Comparison of ENCODE assay signal across 10 cellular contexts in genomic region chr2:217798743-217799552, GRCh38.
A peak's percentile ranks its signal among the peaks of the same experiment; 100 is the strongest.
DNase-seq lines count a peak whose midpoint lies in the region; ATAC-seq and TF ChIP-seq lines count a peak whose summit lies in the region.
"Had no signal": no experiment of that assay in that cellular context is flagged by ENCODE, and none has a peak within 500 bp of the region (broad histone marks: within the 10 kb centered on the region; RNA-seq: fewer than 3 reads in every experiment).

No MANE protein-coding gene starts in this region.

- no peak for TF ChIP-seq CTCF in progenitor cell of endocrine pancreas (IDR thresholded peaks at IDR 0.05; ENCODE audit: unreplicated experiment)

- ATAC-seq in GM18867 (IDR thresholded peaks at IDR 0.05; ENCODE audit: unreplicated experiment) (peak; percentile 48), HG03175 (IDR thresholded peaks at IDR 0.05; ENCODE audit: unreplicated experiment) (peak; percentile 72), HG02571 (IDR thresholded peaks at IDR 0.05; ENCODE audit: unreplicated experiment) (no peak)
- peak; percentile 16 for ATAC-seq in central memory CD8-positive, alpha-beta T cell (replicated peaks; ENCODE audit: extremely low read depth, poor library complexity, severe bottlenecking)

- H3K27ac Mint-ChIP-seq in central memory CD8-positive, alpha-beta T cell (ENCODE audit: low read depth), result no peak overlapping the region
- no peak overlapping the region for H3K27ac Mint-ChIP-seq in progenitor cell of endocrine pancreas
- H3K27ac Mint-ChIP-seq: activated naive CD8-positive, alpha-beta T cell had no signal

- H3K27me3 Mint-ChIP-seq in central memory CD8-positive, alpha-beta T cell, result no peaks in the 10 kb centered on the region
- H3K27me3 Mint-ChIP-seq in progenitor cell of endocrine pancreas, result peaks cover 3% of the 10 kb centered on the region
- H3K27me3 Mint-ChIP-seq: activated naive CD8-positive, alpha-beta T cell had no signal

- no peaks in the 10 kb centered on the region for H3K9me3 Mint-ChIP-seq in central memory CD8-positive, alpha-beta T cell
- H3K9me3 Mint-ChIP-seq in progenitor cell of endocrine pancreas (ENCODE audit: low read depth), result no peaks in the 10 kb centered on the region

- DNase-seq in central memory CD8-positive, alpha-beta T cell (ENCODE audit: low spot score in 2 of 2), result no peak
- DNase-seq in progenitor cell of endocrine pancreas (ENCODE audit: low spot score, unreplicated experiment) (peak; percentile 3), HAP-1 (ENCODE audit: low spot score in 2 of 2) (no peak), NCI-H748 (lab: John Stamatoyannopoulos, UW; ENCODE audit: unreplicated experiment) (no peak), NCI-H1930 (lab: John Stamatoyannopoulos, UW) (no peak)

- H3K9me3 ChIP-seq in HAP-1, result no peaks in the 10 kb centered on the region

- H3K4me1 Mint-ChIP-seq in central memory CD8-positive, alpha-beta T cell, result no peaks in the 10 kb centered on the region
- peaks cover 3% of the 10 kb centered on the region for H3K4me1 Mint-ChIP-seq in progenitor cell of endocrine pancreas (ENCODE audit: low read depth)

- in situ Hi-C loops in HAP-1 (cut with MboI; ENCODE audit: low sequenced_read_pairs), result no loop called here

- H3K4me1 ChIP-seq in HAP-1, result no peaks in the 10 kb centered on the region

- H3K36me3 Mint-ChIP-seq in central memory CD8-positive, alpha-beta T cell (ENCODE audit: insufficient read depth), result no peaks in the 10 kb centered on the region
- H3K36me3 Mint-ChIP-seq in progenitor cell of endocrine pancreas (ENCODE audit: insufficient read depth), result no peaks in the 10 kb centered on the region
- H3K36me3 Mint-ChIP-seq: activated naive CD8-positive, alpha-beta T cell had no signal

- no peaks in the 10 kb centered on the region for H3K36me3 ChIP-seq in HAP-1 (replicated peaks)

- no peak overlapping the region for H3K4me3 Mint-ChIP-seq in central memory CD8-positive, alpha-beta T cell
- no peak overlapping the region for H3K4me3 Mint-ChIP-seq in progenitor cell of endocrine pancreas (ENCODE audit: low read depth)
- H3K4me3 Mint-ChIP-seq: activated naive CD8-positive, alpha-beta T cell had no signal

- no peak overlapping the region for H3K4me3 ChIP-seq in HAP-1
- H3K4me3 ChIP-seq: skin epidermis had no signal

- H3K27me3 ChIP-seq in HAP-1 (ENCODE audit: low read depth), result no peaks in the 10 kb centered on the region
